6 cellular contexts compared by ENCODE assay signal in the genomic region with DNA sequence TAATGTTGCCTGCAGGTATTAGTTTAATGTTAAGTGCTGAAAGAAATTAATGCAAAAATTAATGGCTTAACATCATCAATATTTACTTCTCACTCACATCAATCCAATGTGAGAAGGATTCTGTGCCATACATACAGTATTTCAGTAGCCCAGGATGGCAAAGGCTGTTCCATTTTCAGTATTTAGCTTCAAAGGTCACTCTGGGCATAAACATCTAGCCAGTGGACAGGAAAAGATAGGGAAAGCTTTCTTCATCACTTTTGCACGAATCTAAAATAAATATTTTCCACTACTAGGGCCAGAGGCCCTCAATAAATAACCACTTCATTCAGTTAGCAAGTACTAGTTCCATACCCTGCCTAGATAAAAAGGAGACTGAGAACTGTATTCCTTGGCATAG.
"Had no signal": no experiment of that assay in that cellular context is flagged by ENCODE, and none has a peak within 500 bp of the region (broad histone marks: within the 10 kb centered on the region; RNA-seq: fewer than 3 reads in every experiment).

No MANE protein-coding gene starts in this region.

- H3K4me3 ChIP-seq: K562 had no signal

- DNase-seq: IMR-90, KBM-7, KG1 had no signal

- H3K27ac ChIP-seq: HL-60 had no signal

- FAIRE-seq: HTR-8/SVneo, K562 had no signal

- ATAC-seq: K562 had no signal
